In genomic region chr22:22720724-22721261, GRCh38 we compare ENCODE assay signal across 8 cellular contexts.
A peak's percentile ranks its signal among the peaks of the same experiment; 100 is the strongest.
DNase-seq lines count a peak whose midpoint lies in the region; ATAC-seq and TF ChIP-seq lines count a peak whose summit lies in the region.

No MANE protein-coding gene starts in this region.

- DNase-seq in SKM-1 treated with dmso at 0.1 percent for 144 hours (lab: John Stamatoyannopoulos, UW; ENCODE audit: unreplicated experiment) (peak; percentile 73), lower lobe of right lung (no peak), WTC11 (ENCODE audit: low spot score) (no peak), NCI-H446 (lab: John Stamatoyannopoulos, UW) (no peak), SHP77 (lab: John Stamatoyannopoulos, UW) (no peak)
- DNase-seq in effector memory CD4-positive, alpha-beta T cell = no peak

- POLR2A ChIA-PET in WTC11 (lab: Charles Lee) = no interaction called here

- no peaks in the 10 kb centered on the region for H3K4me1 Mint-ChIP-seq in WTC11

- intact Hi-C loops in lower lobe of right lung (cut with DNase I) = no loop called here

- no peaks in the 10 kb centered on the region for H3K36me3 ChIP-seq in lower lobe of right lung
- H3K36me3 ChIP-seq in effector memory CD4-positive, alpha-beta T cell (ENCODE audit: control insufficient read depth, insufficient read depth, low read length) = no peaks in the 10 kb centered on the region

- peak overlapping the region; percentile 59 for H3K27ac ChIP-seq in lower lobe of right lung
- H3K27ac ChIP-seq in effector memory CD4-positive, alpha-beta T cell (ENCODE audit: insufficient read depth, low read length, poor library complexity, severe bottlenecking) = no peak overlapping the region

- no peaks in the 10 kb centered on the region for H3K9me3 ChIP-seq in lower lobe of right lung
- no peaks in the 10 kb centered on the region for H3K9me3 ChIP-seq in effector memory CD4-positive, alpha-beta T cell (ENCODE audit: control insufficient read depth, low read length)

- H3K9me3 Mint-ChIP-seq in WTC11 = no peaks in the 10 kb centered on the region

- ATAC-seq in GM18517 (IDR thresholded peaks at IDR 0.05; ENCODE audit: unreplicated experiment) (peak; percentile 67), HG02623 (IDR thresholded peaks at IDR 0.05; ENCODE audit: unreplicated experiment) (peak; percentile 57), lower lobe of right lung (peak; percentile 77 to 90), WTC11 (no peak)

- H3K4me1 ChIP-seq in lower lobe of right lung = peaks cover 12% of the 10 kb centered on the region
- H3K4me1 ChIP-seq in effector memory CD4-positive, alpha-beta T cell (ENCODE audit: control insufficient read depth, insufficient read depth, low read length, poor library complexity, severe bottlenecking) = no peaks in the 10 kb centered on the region

- TF ChIP-seq CTCF in lower lobe of right lung (IDR thresholded peaks at IDR 0.05) (no peak), WTC11 (IDR thresholded peaks at IDR 0.05) (no peak)

- CTCF ChIA-PET in WTC11 (lab: Charles Lee) = interaction anchor here (0.6 to 4.8 kb wide), 22 partner anchors 11 to 234 kb away, joined by 3 to 27 read pairs (median 4); no protein-coding TSS in a partner anchor

- no peaks in the 10 kb centered on the region for H3K36me3 Mint-ChIP-seq in WTC11

- peaks cover 100% of the 10 kb centered on the region for H3K27me3 Mint-ChIP-seq in WTC11 (ENCODE audit: low read depth)

- H3K4me3 Mint-ChIP-seq in WTC11 = no peak overlapping the region

- no peaks in the 10 kb centered on the region for H3K27me3 ChIP-seq in lower lobe of right lung (ENCODE audit: low read depth)
- H3K27me3 ChIP-seq in effector memory CD4-positive, alpha-beta T cell (replicated peaks; ENCODE audit: control insufficient read depth, insufficient read depth, low read length, poor library complexity, severe bottlenecking) = no peaks in the 10 kb centered on the region

- no peak overlapping the region for H3K27ac Mint-ChIP-seq in WTC11

- no peak overlapping the region for H3K4me3 ChIP-seq in lower lobe of right lung
- no peak overlapping the region for H3K4me3 ChIP-seq in effector memory CD4-positive, alpha-beta T cell (ENCODE audit: insufficient read depth, low read depth, low read length, poor library complexity, severe bottlenecking)

TF ChIP-seq in WTC11, 78 proteins besides CTCF, POLR2A, EP300 and RAD21 (continues in another document):
- TF ChIP-seq TP53 (CRISPR knock-in tag; IDR thresholded peaks at IDR 0.05) (no peak), CBFB (CRISPR knock-in tag; IDR thresholded peaks at IDR 0.05; ENCODE audit: low read depth) (no peak), FOXP1 (CRISPR knock-in tag; IDR thresholded peaks at IDR 0.05; ENCODE audit: borderline replicate concordance) (no peak), ATF1 (CRISPR knock-in tag; IDR thresholded peaks at IDR 0.05) (no peak), ZNF532 (CRISPR knock-in tag; IDR thresholded peaks at IDR 0.05; ENCODE audit: borderline replicate concordance) (no peak), TEAD1 (CRISPR knock-in tag; IDR thresholded peaks at IDR 0.05) (no peak), ZNF425 (CRISPR knock-in tag; conservative IDR thresholded peaks at IDR 0.05) (no peak), ZNF138 (CRISPR knock-in tag; conservative IDR thresholded peaks at IDR 0.05) (no peak), MXD4 (CRISPR knock-in tag; IDR thresholded peaks at IDR 0.05; ENCODE audit: borderline replicate concordance) (no peak), ESRRA (CRISPR knock-in tag; IDR thresholded peaks at IDR 0.05; ENCODE audit: borderline replicate concordance) (no peak), TEAD4 (CRISPR knock-in tag; IDR thresholded peaks at IDR 0.05) (no peak), IRF1 (CRISPR knock-in tag; IDR thresholded peaks at IDR 0.05) (no peak), MYBL2 (CRISPR knock-in tag; IDR thresholded peaks at IDR 0.05) (no peak), ATF6 (CRISPR knock-in tag; IDR thresholded peaks at IDR 0.05) (no peak), ATF3 (CRISPR knock-in tag; conservative IDR thresholded peaks at IDR 0.05) (no peak), ZBTB21 (CRISPR knock-in tag; IDR thresholded peaks at IDR 0.05; ENCODE audit: borderline replicate concordance) (no peak)
